ENCODE assay signal across 1 cellular context in the genomic region with DNA sequence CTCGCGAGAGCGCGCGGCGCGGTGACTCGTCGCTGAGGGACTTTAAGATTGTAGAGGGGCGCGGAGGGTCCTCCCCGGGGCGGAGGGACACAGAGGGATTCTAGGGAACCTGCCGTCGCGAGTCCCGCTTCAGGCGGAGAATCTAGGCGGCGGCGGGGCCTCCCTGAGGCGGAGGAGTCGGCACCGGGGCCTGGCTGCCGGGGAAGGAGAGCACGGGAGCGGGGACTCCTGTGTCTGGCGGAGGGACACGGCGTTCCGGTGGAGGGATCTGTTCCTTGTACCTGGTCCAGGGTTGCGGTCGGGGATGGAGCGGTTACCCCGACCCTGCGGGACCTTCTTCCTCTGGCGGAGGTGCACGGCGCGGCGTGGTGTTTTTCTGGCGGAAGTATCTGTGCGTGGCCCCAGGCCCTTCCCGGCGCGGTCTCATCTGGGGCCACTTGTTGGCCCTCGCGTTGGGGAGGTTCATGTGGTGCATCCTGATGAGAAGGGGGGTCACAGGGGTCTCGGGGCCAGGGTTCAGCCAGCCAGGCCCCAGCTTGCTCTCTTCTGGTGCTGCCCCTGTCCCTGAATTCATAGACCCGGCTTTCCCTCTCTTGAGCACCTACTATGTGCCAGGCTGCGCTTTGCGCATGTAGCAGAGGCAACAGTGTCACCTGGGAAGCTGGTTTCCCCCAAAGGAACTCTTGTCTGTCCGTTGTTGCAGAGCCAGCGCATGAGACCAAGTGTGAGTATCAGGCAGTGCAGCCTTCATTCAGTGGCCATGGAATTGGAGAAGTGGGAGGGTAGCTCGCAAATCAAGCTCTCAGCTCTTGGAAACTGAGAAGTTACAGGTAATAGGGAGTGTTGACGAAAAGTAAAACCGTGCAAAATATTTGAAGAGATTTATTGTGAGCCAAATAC.
TF ChIP-seq lines count a peak whose summit lies in the region.

No MANE protein-coding gene starts in this region.

TF ChIP-seq in HepG2, 621 proteins besides CTCF, POLR2A, EP300 and RAD21 (continued from another document and continues in another):
- TF ChIP-seq, protein P1, sequence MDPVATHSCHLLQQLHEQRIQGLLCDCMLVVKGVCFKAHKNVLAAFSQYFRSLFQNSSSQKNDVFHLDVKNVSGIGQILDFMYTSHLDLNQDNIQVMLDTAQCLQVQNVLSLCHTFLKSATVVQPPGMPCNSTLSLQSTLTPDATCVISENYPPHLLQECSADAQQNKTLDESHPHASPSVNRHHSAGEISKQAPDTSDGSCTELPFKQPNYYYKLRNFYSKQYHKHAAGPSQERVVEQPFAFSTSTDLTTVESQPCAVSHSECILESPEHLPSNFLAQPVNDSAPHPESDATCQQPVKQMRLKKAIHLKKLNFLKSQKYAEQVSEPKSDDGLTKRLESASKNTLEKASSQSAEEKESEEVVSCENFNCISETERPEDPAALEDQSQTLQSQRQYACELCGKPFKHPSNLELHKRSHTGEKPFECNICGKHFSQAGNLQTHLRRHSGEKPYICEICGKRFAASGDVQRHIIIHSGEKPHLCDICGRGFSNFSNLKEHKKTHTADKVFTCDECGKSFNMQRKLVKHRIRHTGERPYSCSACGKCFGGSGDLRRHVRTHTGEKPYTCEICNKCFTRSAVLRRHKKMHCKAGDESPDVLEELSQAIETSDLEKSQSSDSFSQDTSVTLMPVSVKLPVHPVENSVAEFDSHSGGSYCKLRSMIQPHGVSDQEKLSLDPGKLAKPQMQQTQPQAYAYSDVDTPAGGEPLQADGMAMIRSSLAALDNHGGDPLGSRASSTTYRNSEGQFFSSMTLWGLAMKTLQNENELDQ (CRISPR knock-in tag; IDR thresholded peaks at IDR 0.05; ENCODE audit: borderline replicate concordance), result no peak
- TF ChIP-seq CBX2 (IDR thresholded peaks at IDR 0.05; ENCODE audit: low read depth, low read length), result no peak
- no peak for TF ChIP-seq CBX2 (CRISPR knock-in tag; IDR thresholded peaks at IDR 0.05; ENCODE audit: low read depth)
- TF ChIP-seq KDM2A (CRISPR knock-in tag; IDR thresholded peaks at IDR 0.05; ENCODE audit: borderline replicate concordance, low read depth), result peak; percentile 99
- peak; percentile 94 for TF ChIP-seq FOXK1 (CRISPR knock-in tag; IDR thresholded peaks at IDR 0.05; ENCODE audit: borderline replicate concordance, low read depth)
- TF ChIP-seq, protein P2, sequence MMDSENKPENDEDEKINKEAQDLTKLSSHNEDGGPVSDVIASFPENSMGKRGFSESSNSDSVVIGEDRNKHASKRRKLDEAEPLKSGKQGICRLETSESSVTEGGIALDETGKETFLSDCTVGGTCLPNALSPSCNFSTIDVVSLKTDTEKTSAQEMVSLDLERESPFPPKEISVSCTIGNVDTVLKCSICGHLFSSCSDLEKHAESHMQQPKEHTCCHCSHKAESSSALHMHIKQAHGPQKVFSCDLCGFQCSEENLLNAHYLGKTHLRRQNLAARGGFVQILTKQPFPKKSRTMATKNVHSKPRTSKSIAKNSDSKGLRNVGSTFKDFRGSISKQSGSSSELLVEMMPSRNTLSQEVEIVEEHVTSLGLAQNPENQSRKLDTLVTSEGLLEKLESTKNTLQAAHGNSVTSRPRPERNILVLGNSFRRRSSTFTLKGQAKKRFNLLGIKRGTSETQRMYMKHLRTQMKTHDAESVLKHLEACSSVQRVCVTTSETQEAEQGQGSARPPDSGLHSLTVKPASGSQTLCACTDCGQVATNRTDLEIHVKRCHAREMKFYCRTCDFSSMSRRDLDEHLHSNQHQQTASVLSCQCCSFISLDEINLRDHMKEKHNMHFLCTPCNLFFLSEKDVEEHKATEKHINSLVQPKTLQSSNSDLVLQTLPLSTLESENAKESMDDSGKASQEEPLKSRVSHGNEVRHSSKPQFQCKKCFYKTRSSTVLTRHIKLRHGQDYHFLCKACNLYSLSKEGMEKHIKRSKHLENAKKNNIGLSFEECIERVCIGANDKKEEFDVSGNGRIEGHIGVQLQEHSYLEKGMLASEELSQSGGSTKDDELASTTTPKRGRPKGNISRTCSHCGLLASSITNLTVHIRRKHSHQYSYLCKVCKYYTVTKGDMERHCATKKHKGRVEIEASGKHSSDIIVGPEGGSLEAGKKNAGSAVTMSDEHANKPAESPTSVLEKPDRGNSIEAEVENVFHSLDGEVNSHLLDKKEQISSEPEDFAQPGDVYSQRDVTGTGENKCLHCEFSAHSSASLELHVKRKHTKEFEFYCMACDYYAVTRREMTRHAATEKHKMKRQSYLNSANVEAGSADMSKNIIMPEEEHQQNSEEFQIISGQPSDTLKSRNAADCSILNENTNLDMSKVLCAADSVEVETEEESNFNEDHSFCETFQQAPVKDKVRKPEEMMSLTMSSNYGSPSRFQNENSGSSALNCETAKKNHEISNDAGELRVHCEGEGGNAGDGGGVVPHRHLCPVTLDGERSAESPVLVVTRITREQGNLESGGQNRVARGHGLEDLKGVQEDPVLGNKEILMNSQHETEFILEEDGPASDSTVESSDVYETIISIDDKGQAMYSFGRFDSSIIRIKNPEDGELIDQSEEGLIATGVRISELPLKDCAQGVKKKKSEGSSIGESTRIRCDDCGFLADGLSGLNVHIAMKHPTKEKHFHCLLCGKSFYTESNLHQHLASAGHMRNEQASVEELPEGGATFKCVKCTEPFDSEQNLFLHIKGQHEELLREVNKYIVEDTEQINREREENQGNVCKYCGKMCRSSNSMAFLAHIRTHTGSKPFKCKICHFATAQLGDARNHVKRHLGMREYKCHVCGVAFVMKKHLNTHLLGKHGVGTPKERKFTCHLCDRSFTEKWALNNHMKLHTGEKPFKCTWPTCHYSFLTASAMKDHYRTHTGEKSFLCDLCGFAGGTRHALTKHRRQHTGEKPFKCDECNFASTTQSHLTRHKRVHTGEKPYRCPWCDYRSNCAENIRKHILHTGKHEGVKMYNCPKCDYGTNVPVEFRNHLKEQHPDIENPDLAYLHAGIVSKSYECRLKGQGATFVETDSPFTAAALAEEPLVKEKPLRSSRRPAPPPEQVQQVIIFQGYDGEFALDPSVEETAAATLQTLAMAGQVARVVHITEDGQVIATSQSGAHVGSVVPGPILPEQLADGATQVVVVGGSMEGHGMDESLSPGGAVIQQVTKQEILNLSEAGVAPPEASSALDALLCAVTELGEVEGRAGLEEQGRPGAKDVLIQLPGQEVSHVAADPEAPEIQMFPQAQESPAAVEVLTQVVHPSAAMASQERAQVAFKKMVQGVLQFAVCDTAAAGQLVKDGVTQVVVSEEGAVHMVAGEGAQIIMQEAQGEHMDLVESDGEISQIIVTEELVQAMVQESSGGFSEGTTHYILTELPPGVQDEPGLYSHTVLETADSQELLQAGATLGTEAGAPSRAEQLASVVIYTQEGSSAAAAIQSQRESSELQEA (CRISPR knock-in tag; IDR thresholded peaks at IDR 0.05; ENCODE audit: not compliant biosample characterization), result no peak
- TF ChIP-seq ZNF703 (CRISPR knock-in tag; IDR thresholded peaks at IDR 0.05; ENCODE audit: borderline replicate concordance), result peak; percentile 94
- TF ChIP-seq, protein P3, sequence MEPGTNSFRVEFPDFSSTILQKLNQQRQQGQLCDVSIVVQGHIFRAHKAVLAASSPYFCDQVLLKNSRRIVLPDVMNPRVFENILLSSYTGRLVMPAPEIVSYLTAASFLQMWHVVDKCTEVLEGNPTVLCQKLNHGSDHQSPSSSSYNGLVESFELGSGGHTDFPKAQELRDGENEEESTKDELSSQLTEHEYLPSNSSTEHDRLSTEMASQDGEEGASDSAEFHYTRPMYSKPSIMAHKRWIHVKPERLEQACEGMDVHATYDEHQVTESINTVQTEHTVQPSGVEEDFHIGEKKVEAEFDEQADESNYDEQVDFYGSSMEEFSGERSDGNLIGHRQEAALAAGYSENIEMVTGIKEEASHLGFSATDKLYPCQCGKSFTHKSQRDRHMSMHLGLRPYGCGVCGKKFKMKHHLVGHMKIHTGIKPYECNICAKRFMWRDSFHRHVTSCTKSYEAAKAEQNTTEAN (CRISPR knock-in tag; conservative IDR thresholded peaks at IDR 0.05), result peak; percentile 90
- peak in 1 of 2 experiments; percentile 62; a peak in 1 of 4 replicates for TF ChIP-seq KLF16 (CRISPR knock-in tag; IDR thresholded peaks at IDR 0.05)
- TF ChIP-seq, protein P4, sequence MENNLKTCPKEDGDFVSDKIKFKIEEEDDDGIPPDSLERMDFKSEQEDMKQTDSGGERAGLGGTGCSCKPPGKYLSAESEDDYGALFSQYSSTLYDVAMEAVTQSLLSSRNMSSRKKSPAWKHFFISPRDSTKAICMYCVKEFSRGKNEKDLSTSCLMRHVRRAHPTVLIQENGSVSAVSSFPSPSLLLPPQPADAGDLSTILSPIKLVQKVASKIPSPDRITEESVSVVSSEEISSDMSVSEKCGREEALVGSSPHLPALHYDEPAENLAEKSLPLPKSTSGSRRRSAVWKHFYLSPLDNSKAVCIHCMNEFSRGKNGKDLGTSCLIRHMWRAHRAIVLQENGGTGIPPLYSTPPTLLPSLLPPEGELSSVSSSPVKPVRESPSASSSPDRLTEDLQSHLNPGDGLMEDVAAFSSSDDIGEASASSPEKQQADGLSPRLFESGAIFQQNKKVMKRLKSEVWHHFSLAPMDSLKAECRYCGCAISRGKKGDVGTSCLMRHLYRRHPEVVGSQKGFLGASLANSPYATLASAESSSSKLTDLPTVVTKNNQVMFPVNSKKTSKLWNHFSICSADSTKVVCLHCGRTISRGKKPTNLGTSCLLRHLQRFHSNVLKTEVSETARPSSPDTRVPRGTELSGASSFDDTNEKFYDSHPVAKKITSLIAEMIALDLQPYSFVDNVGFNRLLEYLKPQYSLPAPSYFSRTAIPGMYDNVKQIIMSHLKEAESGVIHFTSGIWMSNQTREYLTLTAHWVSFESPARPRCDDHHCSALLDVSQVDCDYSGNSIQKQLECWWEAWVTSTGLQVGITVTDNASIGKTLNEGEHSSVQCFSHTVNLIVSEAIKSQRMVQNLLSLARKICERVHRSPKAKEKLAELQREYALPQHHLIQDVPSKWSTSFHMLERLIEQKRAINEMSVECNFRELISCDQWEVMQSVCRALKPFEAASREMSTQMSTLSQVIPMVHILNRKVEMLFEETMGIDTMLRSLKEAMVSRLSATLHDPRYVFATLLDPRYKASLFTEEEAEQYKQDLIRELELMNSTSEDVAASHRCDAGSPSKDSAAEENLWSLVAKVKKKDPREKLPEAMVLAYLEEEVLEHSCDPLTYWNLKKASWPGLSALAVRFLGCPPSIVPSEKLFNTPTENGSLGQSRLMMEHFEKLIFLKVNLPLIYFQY (CRISPR knock-in tag; IDR thresholded peaks at IDR 0.05; ENCODE audit: borderline replicate concordance), result no peak
- TF ChIP-seq ZNF660 (CRISPR knock-in tag; IDR thresholded peaks at IDR 0.05; ENCODE audit: borderline replicate concordance, low read depth), result no peak
- TF ChIP-seq ZNF672 (CRISPR knock-in tag; IDR thresholded peaks at IDR 0.05), result peak; percentile 92; the same call in 1 of the 2 replicates
- TF ChIP-seq ZNF510 (CRISPR knock-in tag; IDR thresholded peaks at IDR 0.05; ENCODE audit: low read depth), result peak; percentile 90
- TF ChIP-seq ZSCAN31 (CRISPR knock-in tag; IDR thresholded peaks at IDR 0.05; ENCODE audit: low read depth), result peak; percentile 86
- peak; percentile 49; the same call in 1 of the 2 replicates for TF ChIP-seq MBNL3 (CRISPR knock-in tag; conservative IDR thresholded peaks at IDR 0.05)
- peak; percentile 100 for TF ChIP-seq PCBP1 (IDR thresholded peaks at IDR 0.05; ENCODE audit: borderline replicate concordance, low read depth, low read length)
- no peak for TF ChIP-seq PHB2 (IDR thresholded peaks at IDR 0.05; ENCODE audit: partially characterized antibody)
- TF ChIP-seq, protein P5, sequence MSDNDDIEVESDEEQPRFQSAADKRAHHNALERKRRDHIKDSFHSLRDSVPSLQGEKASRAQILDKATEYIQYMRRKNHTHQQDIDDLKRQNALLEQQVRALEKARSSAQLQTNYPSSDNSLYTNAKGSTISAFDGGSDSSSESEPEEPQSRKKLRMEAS (IDR thresholded peaks at IDR 0.05), result peak; percentile 97
- TF ChIP-seq U2AF1 (optimal IDR thresholded peaks at IDR 0.05; ENCODE audit: low read depth, low read length), result peak; percentile 91
- TF ChIP-seq ZNF577 (CRISPR knock-in tag; IDR thresholded peaks at IDR 0.05; ENCODE audit: borderline replicate concordance, low read depth), result 0 out of 2 replicates have a peak, but pooled peaks have one; percentile 59
- 0 out of 2 replicates have a peak, but pooled peaks have one; percentile 67 for TF ChIP-seq ZNF790 (CRISPR knock-in tag; IDR thresholded peaks at IDR 0.05; ENCODE audit: borderline replicate concordance)
- no peak for TF ChIP-seq SYNCRIP (IDR thresholded peaks at IDR 0.05; ENCODE audit: insufficient read depth, low read depth, low read length)
- TF ChIP-seq, protein P6, sequence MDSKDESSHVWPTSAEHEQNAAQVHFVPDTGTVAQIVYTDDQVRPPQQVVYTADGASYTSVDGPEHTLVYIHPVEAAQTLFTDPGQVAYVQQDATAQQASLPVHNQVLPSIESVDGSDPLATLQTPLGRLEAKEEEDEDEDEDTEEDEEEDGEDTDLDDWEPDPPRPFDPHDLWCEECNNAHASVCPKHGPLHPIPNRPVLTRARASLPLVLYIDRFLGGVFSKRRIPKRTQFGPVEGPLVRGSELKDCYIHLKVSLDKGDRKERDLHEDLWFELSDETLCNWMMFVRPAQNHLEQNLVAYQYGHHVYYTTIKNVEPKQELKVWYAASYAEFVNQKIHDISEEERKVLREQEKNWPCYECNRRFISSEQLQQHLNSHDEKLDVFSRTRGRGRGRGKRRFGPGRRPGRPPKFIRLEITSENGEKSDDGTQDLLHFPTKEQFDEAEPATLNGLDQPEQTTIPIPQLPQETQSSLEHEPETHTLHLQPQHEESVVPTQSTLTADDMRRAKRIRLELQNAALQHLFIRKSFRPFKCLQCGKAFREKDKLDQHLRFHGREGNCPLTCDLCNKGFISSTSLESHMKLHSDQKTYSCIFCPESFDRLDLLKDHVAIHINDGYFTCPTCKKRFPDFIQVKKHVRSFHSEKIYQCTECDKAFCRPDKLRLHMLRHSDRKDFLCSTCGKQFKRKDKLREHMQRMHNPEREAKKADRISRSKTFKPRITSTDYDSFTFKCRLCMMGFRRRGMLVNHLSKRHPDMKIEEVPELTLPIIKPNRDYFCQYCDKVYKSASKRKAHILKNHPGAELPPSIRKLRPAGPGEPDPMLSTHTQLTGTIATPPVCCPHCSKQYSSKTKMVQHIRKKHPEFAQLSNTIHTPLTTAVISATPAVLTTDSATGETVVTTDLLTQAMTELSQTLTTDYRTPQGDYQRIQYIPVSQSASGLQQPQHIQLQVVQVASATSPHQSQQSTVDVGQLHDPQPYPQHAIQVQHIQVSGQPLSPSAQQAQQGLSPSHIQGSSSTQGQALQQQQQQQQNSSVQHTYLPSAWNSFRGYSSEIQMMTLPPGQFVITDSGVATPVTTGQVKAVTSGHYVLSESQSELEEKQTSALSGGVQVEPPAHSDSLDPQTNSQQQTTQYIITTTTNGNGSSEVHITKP (CRISPR knock-in tag; IDR thresholded peaks at IDR 0.05; ENCODE audit: low read depth), result peak; percentile 65; the same call in 1 of the 2 replicates
- TF ChIP-seq, protein P7, sequence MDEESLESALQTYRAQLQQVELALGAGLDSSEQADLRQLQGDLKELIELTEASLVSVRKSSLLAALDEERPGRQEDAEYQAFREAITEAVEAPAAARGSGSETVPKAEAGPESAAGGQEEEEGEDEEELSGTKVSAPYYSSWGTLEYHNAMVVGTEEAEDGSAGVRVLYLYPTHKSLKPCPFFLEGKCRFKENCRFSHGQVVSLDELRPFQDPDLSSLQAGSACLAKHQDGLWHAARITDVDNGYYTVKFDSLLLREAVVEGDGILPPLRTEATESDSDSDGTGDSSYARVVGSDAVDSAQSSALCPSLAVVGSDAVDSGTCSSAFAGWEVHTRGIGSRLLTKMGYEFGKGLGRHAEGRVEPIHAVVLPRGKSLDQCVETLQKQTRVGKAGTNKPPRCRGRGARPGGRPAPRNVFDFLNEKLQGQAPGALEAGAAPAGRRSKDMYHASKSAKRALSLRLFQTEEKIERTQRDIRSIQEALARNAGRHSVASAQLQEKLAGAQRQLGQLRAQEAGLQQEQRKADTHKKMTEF (CRISPR knock-in tag; IDR thresholded peaks at IDR 0.05), result peak; percentile 99
- no peak; the same call in 1 of the 2 replicates for TF ChIP-seq ZNF816 (CRISPR knock-in tag; IDR thresholded peaks at IDR 0.05; ENCODE audit: borderline replicate concordance)
